8 cellular contexts compared by ENCODE assay signal in the genomic region with DNA sequence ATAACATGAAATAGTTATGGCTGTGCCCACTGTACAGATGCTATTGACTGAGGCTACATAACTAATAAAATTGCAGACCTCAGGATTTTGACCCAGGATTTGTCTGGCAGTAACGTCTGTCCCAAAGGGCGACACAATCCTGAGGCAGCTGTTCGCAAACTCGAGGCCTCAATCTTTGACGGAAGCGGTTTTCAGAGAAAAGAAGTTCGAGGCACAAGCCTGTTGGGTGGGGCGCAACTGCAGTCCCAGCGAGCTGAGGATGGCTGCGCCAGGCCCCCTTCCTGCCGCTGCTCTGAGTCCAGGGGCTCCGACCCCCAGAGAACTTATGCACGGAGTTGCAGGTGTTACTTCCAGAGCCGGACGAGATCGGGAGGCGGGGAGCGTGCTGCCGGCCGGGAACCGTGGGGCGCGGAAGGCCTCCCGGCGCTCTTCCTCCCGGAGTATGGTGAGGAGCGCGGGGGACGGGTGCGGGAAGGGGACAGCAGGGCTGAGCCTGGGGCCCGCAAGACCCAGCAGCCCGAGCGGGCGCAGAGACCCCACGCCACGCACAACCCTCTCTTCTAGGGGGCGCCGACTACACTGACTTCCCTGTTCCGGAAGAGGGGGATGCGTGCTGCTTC. TPM values are rescaled to one million over a fixed set of nuclear protein-coding genes. Genes with fewer than 3 reads are reported as not detected.
DNase-seq lines count a peak whose midpoint lies in the region; ATAC-seq and TF ChIP-seq lines count a peak whose summit lies in the region.

PARP15 (plus strand) TSS at position 242 of the 620 bp plus-strand sequence; CDS start at position 260, 18 bp downstream.

- peak within 1 kb of the TSS; percentile 28 to 61 for H3K4me3 ChIP-seq in right atrium auricular region
- H3K4me3 ChIP-seq in smooth muscle cell: peak within 1 kb of the TSS; percentile 49

- 20% methylated on average over 32 of the region's 40 CpGs for WGBS in smooth muscle cell (ENCODE audit: low lambda C conversion rate)

- no peak for ATAC-seq in activated T-helper 17 cell treated with anti-CD3 and anti-CD28 coated beads, Interleukin-2, amount 50 U/mL, for 72 hours (replicated peaks)
- ATAC-seq in GM21360 (IDR thresholded peaks at IDR 0.05; ENCODE audit: unreplicated experiment): no peak

- H3K9me3 ChIP-seq in right atrium auricular region (peaks cover 7 to 16% of the 10 kb centered on the region in 2 donors), smooth muscle cell (replicated peaks; ENCODE audit: low read depth) (peaks cover 10% of the 10 kb centered on the region)

- H3K36me3 ChIP-seq in right atrium auricular region: no peaks in the 10 kb centered on the region
- H3K36me3 ChIP-seq in smooth muscle cell (ENCODE audit: low read depth): peaks cover 5% of the 10 kb centered on the region

- H3K4me3 Mint-ChIP-seq in activated T-helper 17 cell treated with anti-CD3 and anti-CD28 coated beads, Interleukin-2, amount 50 U/mL, for 72 hours: peak within 1 kb of the TSS; percentile 93

- H2AFZ ChIP-seq in smooth muscle cell (ENCODE audit: low read depth): peak within 1 kb of the TSS; percentile 86

- H4K20me1 ChIP-seq in smooth muscle cell (ENCODE audit: low read depth): no peaks in the 10 kb centered on the region

- H3K27ac ChIP-seq in right atrium auricular region (peak within 1 kb of the TSS in 1 of 2 donors; percentile 60), smooth muscle cell (ENCODE audit: low read depth) (no peak within 1 kb of the TSS)

- no peak for TF ChIP-seq CTCF in right atrium auricular region (IDR thresholded peaks at IDR 0.05)
- TF ChIP-seq CTCF in smooth muscle cell (IDR thresholded peaks at IDR 0.05; ENCODE audit: borderline replicate concordance, insufficient read depth, poor library complexity, severe bottlenecking): no peak

- peaks cover 8% of the 10 kb centered on the region for H3K9me3 Mint-ChIP-seq in activated T-helper 17 cell treated with anti-CD3 and anti-CD28 coated beads, Interleukin-2, amount 50 U/mL, for 72 hours

- H3K9ac ChIP-seq in smooth muscle cell (ENCODE audit: low read depth): no peak within 1 kb of the TSS

- H3F3A ChIP-seq in smooth muscle cell (ENCODE audit: low read depth): no peaks in the 10 kb centered on the region

- peaks cover 0 to 10% of the 10 kb centered on the region in 2 donors for H3K4me1 ChIP-seq in right atrium auricular region
- no peaks in the 10 kb centered on the region for H3K4me1 ChIP-seq in smooth muscle cell (ENCODE audit: low read depth)

- H3K27me3 ChIP-seq in right atrium auricular region (no peaks in the 10 kb centered on the region), smooth muscle cell (ENCODE audit: low read depth) (peaks cover 31% of the 10 kb centered on the region)

- no peaks in the 10 kb centered on the region for H3K79me2 ChIP-seq in smooth muscle cell (ENCODE audit: low read depth)

- peaks cover 30% of the 10 kb centered on the region for H3K4me1 Mint-ChIP-seq in activated T-helper 17 cell treated with anti-CD3 and anti-CD28 coated beads, Interleukin-2, amount 50 U/mL, for 72 hours

- peaks cover 30% of the 10 kb centered on the region for H3K36me3 Mint-ChIP-seq in activated T-helper 17 cell treated with anti-CD3 and anti-CD28 coated beads, Interleukin-2, amount 50 U/mL, for 72 hours (ENCODE audit: low read depth)

- peak within 1 kb of the TSS; percentile 95 for H3K27ac Mint-ChIP-seq in activated T-helper 17 cell treated with anti-CD3 and anti-CD28 coated beads, Interleukin-2, amount 50 U/mL, for 72 hours

- peak within 1 kb of the TSS; percentile 90 for H3K4me2 ChIP-seq in smooth muscle cell

- DNase-seq in SKM-1 treated with dmso at 0.1 percent for 144 hours (lab: John Stamatoyannopoulos, UW; ENCODE audit: unreplicated experiment): peak; percentile 40
- no peak for DNase-seq in SKM-1 (lab: John Stamatoyannopoulos, UW; ENCODE audit: unreplicated experiment)
- DNase-seq in right atrium auricular region (ENCODE audit: low spot score): no peak
- DNase-seq in smooth muscle cell (lab: John Stamatoyannopoulos, UW; ENCODE audit: unreplicated experiment): no peak
- no peak for DNase-seq in NCI-H1930 (lab: John Stamatoyannopoulos, UW)
- DNase-seq in NCI-H345 treated with DMSO at 0.1 percent for 48 hours (lab: John Stamatoyannopoulos, UW; ENCODE audit: unreplicated experiment): no peak

- no peaks in the 10 kb centered on the region for H3K27me3 Mint-ChIP-seq in activated T-helper 17 cell treated with anti-CD3 and anti-CD28 coated beads, Interleukin-2, amount 50 U/mL, for 72 hours

RNA-seq across cellular contexts. Expression of gene PARP15, which starts in this region (rescaled TPM):
- 10 to 100 TPM; 15.0 to 17.6 TPM for total RNA-seq in activated T-helper 17 cell treated with anti-CD3 and anti-CD28 coated beads, Interleukin-2, amount 50 U/mL, for 72 hours
- total RNA-seq in right atrium auricular region (1 to 10 TPM; 1.1 to 1.7 TPM), smooth muscle cell (not detected in 2 replicates)
- polyA plus RNA-seq in smooth muscle cell: 0.40 TPM in 1 of 2 replicates, not detected in the other

Comparison
In these comparisons a context has a peak if more than half of its experiments do, and no peak if none do; other contexts are left out.
1. RNA of gene PARP15 (total RNA-seq): 15.0 to 17.6 TPM in activated T-helper 17 cell treated with anti-CD3 and anti-CD28 coated beads, Interleukin-2, amount 50 U/mL, for 72 hours; 1.1 to 1.7 TPM in right atrium auricular region and not detected in smooth muscle cell; every median in the first group is over 4 times any median in the second.